12 cellular contexts compared by ENCODE assay signal in the genomic region with DNA sequence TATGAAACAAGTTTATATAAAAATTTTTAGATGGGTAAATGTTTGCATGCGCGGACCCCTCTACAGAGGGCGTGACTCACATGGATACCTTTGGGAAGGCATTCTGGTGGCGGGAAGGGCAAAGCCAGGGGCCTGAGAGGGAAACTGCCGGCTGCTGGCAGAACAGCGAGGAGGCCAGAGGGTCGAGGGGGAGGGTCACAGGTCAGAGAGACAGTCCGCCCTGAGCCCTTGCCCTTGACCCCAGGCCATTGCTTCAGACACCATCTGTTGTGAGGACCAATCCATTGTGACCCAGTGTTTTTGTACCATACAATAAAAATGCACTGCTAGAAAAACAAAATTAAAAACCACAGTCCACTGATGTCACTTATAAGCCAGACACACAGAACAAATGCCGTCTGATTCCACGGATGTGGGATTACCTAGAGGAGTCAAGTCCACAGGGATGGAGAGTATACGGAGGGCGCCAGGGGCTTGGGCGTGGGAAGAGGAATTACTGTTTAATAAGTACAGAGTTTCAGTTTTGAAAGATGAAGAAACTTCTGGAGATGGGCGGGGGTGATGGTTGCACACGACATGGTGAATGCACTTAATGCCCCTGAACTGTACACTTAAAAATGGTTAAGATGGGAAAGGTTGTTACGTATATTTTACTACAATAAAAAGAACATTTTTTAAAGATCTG. TPM values are rescaled to one million over a fixed set of nuclear protein-coding genes. Genes with fewer than 3 reads are reported as not detected.
DNase-seq lines count a peak whose midpoint lies in the region; FAIRE-seq and TF ChIP-seq lines count a peak whose summit lies in the region.
"Had no signal": no experiment of that assay in that cellular context is flagged by ENCODE, and none has a peak within 500 bp of the region (broad histone marks: within the 10 kb centered on the region; RNA-seq: fewer than 3 reads in every experiment).

No MANE protein-coding gene starts in this region.

- peaks cover 6% of the 10 kb centered on the region for H3K4me1 Mint-ChIP-seq in activated T-helper 1 cell treated with anti-CD3 and anti-CD28 coated beads, Interleukin-12 subunit alpha, Interleukin-12 subunit beta, Interleukin-2, Interleukin-4 antibody, amounts not matched to agents 30 ng/mL and 10 ng/mL and 1 ng/mL, durations not matched to agents 14 hours and 24 hours and 36 hours (ENCODE audit: low read depth)
- peaks cover 17% of the 10 kb centered on the region for H3K4me1 Mint-ChIP-seq in mesothelial cell of epicardium

- H3K36me3 ChIP-seq in ACC112 (ENCODE audit: insufficient read depth, low read length) = no peaks in the 10 kb centered on the region
- H3K36me3 ChIP-seq: prostate gland had no signal

- H3K27ac ChIP-seq in ACC112 (ENCODE audit: low read depth, low read length) = no peak overlapping the region
- H3K27ac ChIP-seq: prostate gland had no signal

- FAIRE-seq in GM19239 (lab: Jason Lieb, UNC) = no peak
- FAIRE-seq: D721Med, islet of Langerhans had no signal

- TF ChIP-seq CTCF in GM12865 (IDR thresholded peaks at IDR 0.05; ENCODE audit: insufficient read depth, low read depth, low read length, missing control alignments) (no peak), mesothelial cell of epicardium (IDR thresholded peaks at IDR 0.05; ENCODE audit: unreplicated experiment) (no peak)

- H3K27ac Mint-ChIP-seq in activated T-helper 1 cell treated with anti-CD3 and anti-CD28 coated beads, Interleukin-12 subunit alpha, Interleukin-12 subunit beta, Interleukin-2, Interleukin-4 antibody, amounts not matched to agents 30 ng/mL and 10 ng/mL and 1 ng/mL, durations not matched to agents 14 hours and 24 hours and 36 hours = no peak overlapping the region
- H3K27ac Mint-ChIP-seq in mesothelial cell of epicardium = no peak overlapping the region

- no peak overlapping the region for H2AFZ ChIP-seq in ACC112 (ENCODE audit: low read length, unreplicated experiment)

- peaks cover 93% of the 10 kb centered on the region for H3K27me3 ChIP-seq in ACC112 (ENCODE audit: insufficient read depth, low read length)

- intact Hi-C loops in activated T-helper 1 cell treated with anti-CD3 and anti-CD28 coated beads, Interleukin-12 subunit alpha, Interleukin-12 subunit beta, Interleukin-2, Interleukin-4 antibody, amounts not matched to agents 30 ng/mL and 10 ng/mL and 1 ng/mL, durations not matched to agents 14 hours and 24 hours and 36 hours (cut with micrococcal nuclease) = loop anchor here (5.0 to 10.0 kb wide), 3 partner anchors 63 to 267 kb away; no protein-coding TSS in a partner anchor

- peaks cover 55% of the 10 kb centered on the region for H3K27me3 Mint-ChIP-seq in activated T-helper 1 cell treated with anti-CD3 and anti-CD28 coated beads, Interleukin-12 subunit alpha, Interleukin-12 subunit beta, Interleukin-2, Interleukin-4 antibody, amounts not matched to agents 30 ng/mL and 10 ng/mL and 1 ng/mL, durations not matched to agents 14 hours and 24 hours and 36 hours (ENCODE audit: insufficient read depth)
- peaks cover 78% of the 10 kb centered on the region for H3K27me3 Mint-ChIP-seq in mesothelial cell of epicardium (ENCODE audit: low read depth)

- no peaks in the 10 kb centered on the region for H3K4me1 ChIP-seq in ACC112 (ENCODE audit: control insufficient read depth, insufficient read depth, low read length, unreplicated experiment)

- H3K4me3 ChIP-seq in ACC112 (ENCODE audit: low read depth, low read length) = peak overlapping the region; percentile 64
- peak overlapping the region; percentile 50 for H3K4me3 ChIP-seq in GM12865 (ENCODE audit: low read depth, low read length)

- no peaks in the 10 kb centered on the region for H3K36me3 Mint-ChIP-seq in activated T-helper 1 cell treated with anti-CD3 and anti-CD28 coated beads, Interleukin-12 subunit alpha, Interleukin-12 subunit beta, Interleukin-2, Interleukin-4 antibody, amounts not matched to agents 30 ng/mL and 10 ng/mL and 1 ng/mL, durations not matched to agents 14 hours and 24 hours and 36 hours (ENCODE audit: low read depth)
- no peaks in the 10 kb centered on the region for H3K36me3 Mint-ChIP-seq in mesothelial cell of epicardium

- no peaks in the 10 kb centered on the region for H3K79me2 ChIP-seq in ACC112 (ENCODE audit: control insufficient read depth, insufficient read depth, low read length, unreplicated experiment)

- peak overlapping the region; percentile 72 for H3K4me3 Mint-ChIP-seq in activated T-helper 1 cell treated with anti-CD3 and anti-CD28 coated beads, Interleukin-12 subunit alpha, Interleukin-12 subunit beta, Interleukin-2, Interleukin-4 antibody, amounts not matched to agents 30 ng/mL and 10 ng/mL and 1 ng/mL, durations not matched to agents 14 hours and 24 hours and 36 hours
- peak overlapping the region; percentile 63 for H3K4me3 Mint-ChIP-seq in mesothelial cell of epicardium

- H3K9me3 Mint-ChIP-seq in activated T-helper 1 cell treated with anti-CD3 and anti-CD28 coated beads, Interleukin-12 subunit alpha, Interleukin-12 subunit beta, Interleukin-2, Interleukin-4 antibody, amounts not matched to agents 30 ng/mL and 10 ng/mL and 1 ng/mL, durations not matched to agents 14 hours and 24 hours and 36 hours = no peaks in the 10 kb centered on the region
- no peaks in the 10 kb centered on the region for H3K9me3 Mint-ChIP-seq in mesothelial cell of epicardium

- peak; percentile 19 for DNase-seq in GM12865 (ENCODE audit: low read depth)
- no peak for DNase-seq in activated T-helper 1 cell treated with anti-CD3 and anti-CD28 coated beads, Interleukin-12 subunit alpha, Interleukin-12 subunit beta, Interleukin-2, Interleukin-4 antibody, amounts not matched to agents 30 ng/mL and 10 ng/mL and 1 ng/mL, durations not matched to agents 14 hours and 24 hours and 36 hours (ENCODE audit: low spot score)
- peak in 1 of 2 experiments; percentile 33 for DNase-seq in mesothelial cell of epicardium (ENCODE audit: low spot score in 2 of 2, unreplicated experiment in 2 of 2)
- DNase-seq in NCI-H2029 (lab: John Stamatoyannopoulos, UW) = no peak
- DNase-seq in NCI-H524 treated with DMSO at 0.1 percent for 48 hours (lab: John Stamatoyannopoulos, UW) = no peak
- no peak for DNase-seq in GM19239 (ENCODE audit: insufficient read length, low spot score)
- DNase-seq in NCI-H1417 (lab: John Stamatoyannopoulos, UW) = no peak
- DNase-seq: GOT3 had no signal

RNA-seq across cellular contexts. Expression of a gene that starts 11.9 kb away (rescaled TPM):
- not detected in 2 replicates for total RNA-seq in activated T-helper 1 cell treated with anti-CD3 and anti-CD28 coated beads, Interleukin-12 subunit alpha, Interleukin-12 subunit beta, Interleukin-2, Interleukin-4 antibody, amounts not matched to agents 30 ng/mL and 10 ng/mL and 1 ng/mL, durations not matched to agents 14 hours and 24 hours and 36 hours
- total RNA-seq in mesothelial cell of epicardium = 0.18 TPM in 1 of 3 replicates, not detected in the others
